Comparison of ENCODE assay signal across 31 cellular contexts in the genomic region with DNA sequence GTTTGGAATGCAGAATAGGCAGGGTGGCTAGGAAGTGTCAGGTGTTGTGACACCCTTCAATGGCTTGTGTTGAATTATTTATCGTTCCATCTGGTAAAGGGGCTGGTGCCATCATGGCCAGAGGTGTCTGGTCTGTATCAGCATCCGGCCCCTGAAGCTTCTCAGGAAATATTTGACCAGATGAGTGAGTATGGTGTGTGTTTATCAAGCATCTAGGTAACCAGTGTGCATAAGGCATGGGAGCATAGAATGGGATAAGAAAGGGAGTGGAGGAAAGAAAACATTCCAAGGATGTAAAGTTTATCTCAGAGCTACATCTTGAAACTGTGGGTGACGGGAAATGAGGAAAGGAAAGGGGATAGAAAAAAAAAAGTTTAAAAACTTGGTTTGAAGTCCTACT.
"Had no signal": no experiment of that assay in that cellular context is flagged by ENCODE, and none has a peak within 500 bp of the region (broad histone marks: within the 10 kb centered on the region; RNA-seq: fewer than 3 reads in every experiment).

No MANE protein-coding gene starts in this region.

- FAIRE-seq: keratinocyte had no signal

- H3K27ac ChIP-seq: cardiac muscle cell, colonic mucosa, dorsolateral prefrontal cortex, parathyroid adenoma, psoas muscle, right atrium auricular region, suprapubic skin, tibial artery, upper lobe of right lung had no signal

- DNase-seq: activated CD4-positive, alpha-beta T cell treated with anti-CD3 and anti-CD28 coated beads for 4 hours; activated CD4-positive, alpha-beta T cell treated with anti-CD3 and anti-CD28 coated beads, Interleukin-2, amount 50 U/mL, for 4 hours; activated CD8-positive, alpha-beta memory T cell treated with anti-CD3 and anti-CD28 coated beads for 24 hours; activated effector memory CD4-positive, alpha-beta T cell treated with Interleukin-2 at 50 U/mL for 16 hours; activated naive CD4-positive, alpha-beta T cell treated with Interleukin-2 at 50 U/mL for 16 hours; anterior cingulate cortex; cerebellar nuclear complex; colonic mucosa; dorsolateral prefrontal cortex; effector memory CD4-positive, alpha-beta T cell; foreskin fibroblast; left cardiac atrium; left ventricle myocardium superior; naive thymus-derived CD8-positive, alpha-beta T cell; occipital lobe; psoas muscle; stimulated activated CD4-positive, alpha-beta T cell treated with anti-CD3 and anti-CD28 coated beads, Interleukin-15, amount 100 ng/mL, for 24 hours; stimulated activated CD4-positive, alpha-beta T cell treated with anti-CD3 and anti-CD28 coated beads, Interleukin-2, amount 100 ng/mL, for 24 hours; stimulated activated naive B cell treated with anti-CD40 and anti-IgM and Interleukin-4, amounts not matched to agents 10 μg/mL and 1 μg/mL and 100 μg/mL, for 72 hours; T-helper 1 cell; tibial artery; upper lobe of right lung had no signal

- H3K4me1 Mint-ChIP-seq: naive thymus-derived CD8-positive, alpha-beta T cell; stimulated activated naive B cell treated with anti-CD40 and anti-IgM and Interleukin-4, amounts not matched to agents 10 μg/mL and 1 μg/mL and 100 μg/mL, for 72 hours had no signal

- H3K79me2 ChIP-seq: parathyroid adenoma had no signal

- H3K9me3 Mint-ChIP-seq: brain; neural crest cell; stimulated activated naive B cell treated with anti-CD40 and anti-IgM and Interleukin-4, amounts not matched to agents 10 μg/mL and 1 μg/mL and 100 μg/mL, for 72 hours had no signal

- H3K36me3 Mint-ChIP-seq: activated naive CD8-positive, alpha-beta T cell; brain; naive thymus-derived CD8-positive, alpha-beta T cell; stimulated activated naive B cell treated with anti-CD40 and anti-IgM and Interleukin-4, amounts not matched to agents 10 μg/mL and 1 μg/mL and 100 μg/mL, for 72 hours had no signal

- H3K36me3 ChIP-seq: cardiac muscle cell, colonic mucosa, right atrium auricular region, suprapubic skin, tibial artery, upper lobe of right lung had no signal

- H3K9ac ChIP-seq: parathyroid adenoma had no signal

- H2AFZ ChIP-seq: parathyroid adenoma had no signal

- H3K27ac Mint-ChIP-seq: activated naive CD8-positive, alpha-beta T cell; naive thymus-derived CD8-positive, alpha-beta T cell; stimulated activated naive B cell treated with anti-CD40 and anti-IgM and Interleukin-4, amounts not matched to agents 10 μg/mL and 1 μg/mL and 100 μg/mL, for 72 hours had no signal

- H3K27me3 Mint-ChIP-seq: activated naive CD8-positive, alpha-beta T cell; brain; naive thymus-derived CD8-positive, alpha-beta T cell; stimulated activated naive B cell treated with anti-CD40 and anti-IgM and Interleukin-4, amounts not matched to agents 10 μg/mL and 1 μg/mL and 100 μg/mL, for 72 hours had no signal

- H3K9me3 ChIP-seq: colonic mucosa, psoas muscle, right atrium auricular region, suprapubic skin, tibial artery, upper lobe of right lung had no signal

- H3K4me3 ChIP-seq: cardiac muscle cell, colonic mucosa, dorsolateral prefrontal cortex, psoas muscle, right atrium auricular region, suprapubic skin, tibial artery, upper lobe of right lung had no signal

- H3K4me1 ChIP-seq: colonic mucosa, parathyroid adenoma, psoas muscle, right atrium auricular region, suprapubic skin, tibial artery, upper lobe of right lung had no signal

- H3K27me3 ChIP-seq: cardiac muscle cell, colonic mucosa, right atrium auricular region, suprapubic skin, tibial artery, upper lobe of right lung had no signal

- ATAC-seq: esophagus mucosa; left cardiac atrium; left ventricle myocardium superior; naive thymus-derived CD8-positive, alpha-beta T cell; psoas muscle; stimulated activated naive B cell treated with anti-CD40 and anti-IgM and Interleukin-4, amounts not matched to agents 10 μg/mL and 1 μg/mL and 100 μg/mL, for 72 hours; upper lobe of right lung had no signal

- H3K4me3 Mint-ChIP-seq: activated naive CD8-positive, alpha-beta T cell; brain; naive thymus-derived CD8-positive, alpha-beta T cell; neural crest cell; stimulated activated naive B cell treated with anti-CD40 and anti-IgM and Interleukin-4, amounts not matched to agents 10 μg/mL and 1 μg/mL and 100 μg/mL, for 72 hours had no signal
